Comparison of ENCODE assay signal across 8 cellular contexts in the genomic region with DNA sequence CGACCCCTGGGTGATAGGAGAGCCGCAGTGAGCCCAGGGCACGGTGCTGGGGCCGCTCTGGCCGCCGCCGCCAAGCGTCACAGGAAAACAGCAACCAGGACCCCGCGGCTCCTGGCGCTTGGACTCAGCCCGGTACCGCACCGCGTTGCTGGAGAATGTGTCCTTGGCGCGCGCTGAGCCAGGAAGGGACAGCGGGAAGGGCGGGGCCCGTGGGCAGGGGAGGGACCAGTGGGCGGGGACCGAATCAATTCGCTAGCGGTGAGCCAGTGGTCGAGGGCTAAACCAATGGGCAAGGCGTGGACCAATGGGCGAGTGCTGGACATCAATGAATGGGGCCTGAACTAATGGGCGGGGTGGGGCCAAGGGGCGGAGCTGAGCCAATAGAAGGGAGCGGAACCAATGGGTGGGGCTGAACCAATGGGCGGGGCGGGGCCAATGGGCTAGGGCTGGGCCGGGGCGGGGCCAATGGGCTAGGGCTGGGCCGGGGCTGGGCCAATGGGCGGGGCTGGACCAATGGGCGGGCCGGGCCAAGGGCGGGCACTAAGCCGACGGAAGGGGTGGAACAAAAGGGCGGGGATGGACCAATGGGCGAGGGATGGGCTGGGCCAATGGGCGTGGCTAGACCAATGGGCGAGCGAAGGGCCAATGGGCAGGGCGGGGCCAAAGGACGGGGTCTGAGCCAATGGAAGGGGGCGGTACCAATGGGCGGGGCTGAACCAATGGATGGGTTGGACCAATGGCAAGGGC. TPM values are rescaled to one million over a fixed set of nuclear protein-coding genes. Genes with fewer than 3 reads are reported as not detected.
DNase-seq lines count a peak whose midpoint lies in the region; ATAC-seq, FAIRE-seq and TF ChIP-seq lines count a peak whose summit lies in the region.

No MANE protein-coding gene starts in this region.

- peak overlapping the region; percentile 96 for H3K9ac ChIP-seq in mucosa of stomach (ENCODE audit: low read length)

- H3K4me1 ChIP-seq in mucosa of stomach (ENCODE audit: control insufficient read depth, insufficient read depth, low read length), result peaks cover 13% of the 10 kb centered on the region

- no peaks in the 10 kb centered on the region for H3K36me3 ChIP-seq in mucosa of stomach (ENCODE audit: control insufficient read depth, insufficient read depth, low read length)

- no peaks in the 10 kb centered on the region for H3K9me3 ChIP-seq in mucosa of stomach (ENCODE audit: control insufficient read depth, low read length)

- no peak for FAIRE-seq in D721Med (lab: Jason Lieb, UNC)

- ATAC-seq in GM21515 (IDR thresholded peaks at IDR 0.05; ENCODE audit: unreplicated experiment) (peak; percentile 63), esophagus mucosa (peak; percentile 94)

- no peak for TF ChIP-seq CTCF in D721Med (IDR thresholded peaks at IDR 0.05; ENCODE audit: insufficient read depth, missing control alignments)

- peaks cover 22% of the 10 kb centered on the region for H3K4me1 Mint-ChIP-seq in activated T-cell treated with anti-CD3 and anti-CD28 coated beads, Interleukin-2, amount 50 U/mL, for 24 hours (ENCODE audit: low read depth)

- peak overlapping the region; percentile 86 for H3K27ac Mint-ChIP-seq in activated T-cell treated with anti-CD3 and anti-CD28 coated beads, Interleukin-2, amount 50 U/mL, for 24 hours

- H3K9me3 Mint-ChIP-seq in activated T-cell treated with anti-CD3 and anti-CD28 coated beads, Interleukin-2, amount 50 U/mL, for 24 hours, result no peaks in the 10 kb centered on the region

- DNase-seq in D721Med (ENCODE audit: insufficient read length, low spot score) (peak; percentile 87), HuH-7.5 (ENCODE audit: low spot score) (peak; percentile 92), OCI-M2 (lab: John Stamatoyannopoulos, UW; ENCODE audit: unreplicated experiment) (peak; percentile 90)
- DNase-seq in activated T-cell treated with anti-CD3 and anti-CD28 coated beads, Interleukin-2, amount 50 U/mL, for 24 hours, result peak; percentile 95
- peak; percentile 60 to 72 for DNase-seq in stimulated activated CD8-positive, alpha-beta memory T cell treated with anti-CD3 and anti-CD28 coated beads, Interleukin-7, amount 100 ng/mL, for 1 hour (ENCODE audit: low read depth in 2 of 2)

- peaks cover 4% of the 10 kb centered on the region for H3K36me3 Mint-ChIP-seq in activated T-cell treated with anti-CD3 and anti-CD28 coated beads, Interleukin-2, amount 50 U/mL, for 24 hours (ENCODE audit: low read depth)

- peak overlapping the region; percentile 80 for H3K4me3 ChIP-seq in mucosa of stomach (ENCODE audit: low read length)

- H3K27me3 Mint-ChIP-seq in activated T-cell treated with anti-CD3 and anti-CD28 coated beads, Interleukin-2, amount 50 U/mL, for 24 hours, result no peaks in the 10 kb centered on the region

- H3K4me3 Mint-ChIP-seq in activated T-cell treated with anti-CD3 and anti-CD28 coated beads, Interleukin-2, amount 50 U/mL, for 24 hours, result peak overlapping the region; percentile 93

- no peaks in the 10 kb centered on the region for H3K27me3 ChIP-seq in mucosa of stomach (ENCODE audit: control insufficient read depth, insufficient read depth, low read length)

RNA-seq across cellular contexts. Expression of a gene that starts 6.3 kb away (rescaled TPM):
- 16.4 TPM for total RNA-seq in esophagus mucosa

RNA-seq across cellular contexts. Expression of a gene that starts 22.4 kb away (rescaled TPM):
- total RNA-seq in esophagus mucosa, result 19.5 TPM

RNA-seq across cellular contexts. Expression of a gene that starts 47.4 kb away (rescaled TPM):
- 97.0 TPM for total RNA-seq in esophagus mucosa

RNA-seq across cellular contexts. Expression of a gene that starts 58.7 kb away (rescaled TPM):
- total RNA-seq in esophagus mucosa, result 1.3 TPM

Comparison
In these comparisons a context has a peak if more than half of its experiments do, and no peak if none do; other contexts are left out.
1. Peak in every context shown above with its lines: DNase-seq, ATAC-seq and H3K4me3 ChIP-seq.